In genomic region chr7:139526578-139527544, GRCh38 we compare ENCODE assay signal across 2 cellular contexts.
TF ChIP-seq lines count a peak whose summit lies in the region.

No MANE protein-coding gene starts in this region.

TF ChIP-seq in SK-N-SH, 30 proteins besides CTCF, POLR2A, EP300 and RAD21 (continued from another document):
- no peak for TF ChIP-seq TCF12 (IDR thresholded peaks at IDR 0.05)
- no peak for TF ChIP-seq SMC3 (IDR thresholded peaks at IDR 0.05; ENCODE audit: low read depth, low read length)
- TF ChIP-seq CHD2 (IDR thresholded peaks at IDR 0.05; ENCODE audit: low read length, partially characterized antibody): no peak
- no peak for TF ChIP-seq ELF1 (IDR thresholded peaks at IDR 0.05)
- no peak for TF ChIP-seq RCOR1 (IDR thresholded peaks at IDR 0.05; ENCODE audit: low read length)
- TF ChIP-seq SIN3A (IDR thresholded peaks at IDR 0.05; ENCODE audit: borderline replicate concordance, low read depth, low read length): no peak
- TF ChIP-seq RFX5 (IDR thresholded peaks at IDR 0.05; ENCODE audit: low read length): no peak
- TF ChIP-seq GABPA (IDR thresholded peaks at IDR 0.05; ENCODE audit: low read depth): no peak
- TF ChIP-seq POLR2AphosphoS5 (IDR thresholded peaks at IDR 0.05; ENCODE audit: low read depth, low read length): no peak
- TF ChIP-seq TEAD4 (IDR thresholded peaks at IDR 0.05; ENCODE audit: borderline replicate concordance, insufficient read depth): no peak
- TF ChIP-seq NRF1 (IDR thresholded peaks at IDR 0.05; ENCODE audit: low read depth, low read length): no peak
- no peak for TF ChIP-seq REST (IDR thresholded peaks at IDR 0.05; ENCODE audit: low read depth, low read length)
- no peak for TF ChIP-seq EZH2phosphoT487 (IDR thresholded peaks at IDR 0.05; ENCODE audit: borderline replicate concordance, low read depth)
- TF ChIP-seq TAF1 (IDR thresholded peaks at IDR 0.05; ENCODE audit: borderline replicate concordance, low read depth, low read length): no peak
- no peak for TF ChIP-seq FOXM1 (IDR thresholded peaks at IDR 0.05; ENCODE audit: low read depth)
- TF ChIP-seq MAX (IDR thresholded peaks at IDR 0.05; ENCODE audit: low read depth): no peak
TF ChIP-seq in SK-N-SH: peak in this region for 0.

TF ChIP-seq in SK-N-SH treated with all-trans-retinoic acid at 6 μM for 48 hours, 23 proteins besides CTCF, POLR2A, EP300 and RAD21 (continued from another document):
- TF ChIP-seq, protein P1, sequence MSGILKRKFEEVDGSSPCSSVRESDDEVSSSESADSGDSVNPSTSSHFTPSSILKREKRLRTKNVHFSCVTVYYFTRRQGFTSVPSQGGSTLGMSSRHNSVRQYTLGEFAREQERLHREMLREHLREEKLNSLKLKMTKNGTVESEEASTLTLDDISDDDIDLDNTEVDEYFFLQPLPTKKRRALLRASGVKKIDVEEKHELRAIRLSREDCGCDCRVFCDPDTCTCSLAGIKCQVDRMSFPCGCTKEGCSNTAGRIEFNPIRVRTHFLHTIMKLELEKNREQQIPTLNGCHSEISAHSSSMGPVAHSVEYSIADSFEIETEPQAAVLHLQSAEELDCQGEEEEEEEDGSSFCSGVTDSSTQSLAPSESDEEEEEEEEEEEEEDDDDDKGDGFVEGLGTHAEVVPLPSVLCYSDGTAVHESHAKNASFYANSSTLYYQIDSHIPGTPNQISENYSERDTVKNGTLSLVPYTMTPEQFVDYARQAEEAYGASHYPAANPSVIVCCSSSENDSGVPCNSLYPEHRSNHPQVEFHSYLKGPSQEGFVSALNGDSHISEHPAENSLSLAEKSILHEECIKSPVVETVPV (CRISPR knock-in tag; IDR thresholded peaks at IDR 0.05): no peak
- TF ChIP-seq BACH2 (CRISPR knock-in tag; IDR thresholded peaks at IDR 0.05; ENCODE audit: borderline replicate concordance) (no peak), ARNTL (CRISPR knock-in tag; IDR thresholded peaks at IDR 0.05; ENCODE audit: borderline replicate concordance, low read depth) (no peak), ZNF70 (CRISPR knock-in tag; IDR thresholded peaks at IDR 0.05) (no peak), ISL1 (CRISPR knock-in tag; IDR thresholded peaks at IDR 0.05) (no peak), GLIS3 (CRISPR knock-in tag; IDR thresholded peaks at IDR 0.05) (no peak), TCF4 (CRISPR knock-in tag; IDR thresholded peaks at IDR 0.05; ENCODE audit: borderline replicate concordance) (no peak), ZNF565 (CRISPR knock-in tag; conservative IDR thresholded peaks at IDR 0.05; ENCODE audit: low read depth) (no peak), ESRRG (CRISPR knock-in tag; IDR thresholded peaks at IDR 0.05) (no peak)
